Comparison of ENCODE assay signal across 18 cellular contexts in genomic region chr9:137006116-137007003, GRCh38. TPM values are rescaled to one million over a fixed set of nuclear protein-coding genes. Genes with fewer than 3 reads are reported as not detected.
A peak's percentile ranks its signal among the peaks of the same experiment; 100 is the strongest.
DNase-seq lines count a peak whose midpoint lies in the region; ATAC-seq lines count a peak whose summit lies in the region.
"Had no signal": no experiment of that assay in that cellular context is flagged by ENCODE, and none has a peak within 500 bp of the region (broad histone marks: within the 10 kb centered on the region; RNA-seq: fewer than 3 reads in every experiment).

No MANE protein-coding gene starts in this region.

- peak overlapping the region; percentile 36 for H3K27ac Mint-ChIP-seq in stimulated activated naive CD8-positive, alpha-beta T cell treated with anti-CD3 and anti-CD28 coated beads, Interleukin-15, Interleukin-2, amounts not matched to agents 100 ng/mL and 50 ng/mL, for 24 hours
- H3K27ac Mint-ChIP-seq: activated naive CD4-positive, alpha-beta T cell treated with anti-CD3 and anti-CD28 coated beads, Interleukin-2, amount 10 ng/mL, durations not matched to agents 7 days and 5 days; IgD-negative memory B cell; T-helper 2 cell treated with Interferon-gamma antibody and Interleukin-4, amounts not matched to agents 5 μg/mL and 100 μg/mL, for 36 hours had no signal

- H3K4me3 Mint-ChIP-seq in stimulated activated naive CD8-positive, alpha-beta T cell treated with anti-CD3 and anti-CD28 coated beads, Interleukin-15, Interleukin-2, amounts not matched to agents 100 ng/mL and 50 ng/mL, for 24 hours = no peak overlapping the region
- H3K4me3 Mint-ChIP-seq: activated naive CD4-positive, alpha-beta T cell treated with anti-CD3 and anti-CD28 coated beads, Interleukin-2, amount 10 ng/mL, durations not matched to agents 7 days and 5 days; IgD-negative memory B cell; T-helper 2 cell treated with Interferon-gamma antibody and Interleukin-4, amounts not matched to agents 5 μg/mL and 100 μg/mL, for 36 hours had no signal

- no peaks in the 10 kb centered on the region for H3K36me3 Mint-ChIP-seq in stimulated activated naive CD8-positive, alpha-beta T cell treated with anti-CD3 and anti-CD28 coated beads, Interleukin-15, Interleukin-2, amounts not matched to agents 100 ng/mL and 50 ng/mL, for 24 hours (ENCODE audit: low read depth)
- H3K36me3 Mint-ChIP-seq: IgD-negative memory B cell had no signal

- H3K9me3 Mint-ChIP-seq in stimulated activated naive CD8-positive, alpha-beta T cell treated with anti-CD3 and anti-CD28 coated beads, Interleukin-15, Interleukin-2, amounts not matched to agents 100 ng/mL and 50 ng/mL, for 24 hours = no peaks in the 10 kb centered on the region
- H3K9me3 Mint-ChIP-seq: activated naive CD4-positive, alpha-beta T cell treated with anti-CD3 and anti-CD28 coated beads, Interleukin-2, amount 10 ng/mL, durations not matched to agents 7 days and 5 days; T-helper 2 cell treated with Interferon-gamma antibody and Interleukin-4, amounts not matched to agents 5 μg/mL and 100 μg/mL, for 36 hours had no signal

- ATAC-seq in left lobe of liver (peak; percentile 10), GM18873 (IDR thresholded peaks at IDR 0.05; ENCODE audit: low FRiP score, unreplicated experiment) (no peak)

- peak; percentile 22 for DNase-seq in MV-4-11 (lab: John Stamatoyannopoulos, UW)
- DNase-seq in astrocyte of the hippocampus (ENCODE audit: low read depth, low spot score) = peak; percentile 49
- DNase-seq in left lobe of liver (ENCODE audit: low spot score) = no peak
- no peak for DNase-seq in DMS 273 (lab: John Stamatoyannopoulos, UW; ENCODE audit: unreplicated experiment)
- DNase-seq in COLO668 (lab: John Stamatoyannopoulos, UW; ENCODE audit: unreplicated experiment) = no peak
- DNase-seq: activated CD4-positive, CD25-positive, alpha-beta regulatory T cell treated with anti-CD3 and anti-CD28 coated beads, Interleukin-2, amount 50 U/mL, for 72 hours; activated naive CD4-positive, alpha-beta T cell treated with anti-CD3 and anti-CD28 coated beads, Interleukin-2, amount 10 ng/mL, durations not matched to agents 7 days and 5 days; effector CD8-positive, alpha-beta T cell; kidney; midbrain; OCI-M1 had no signal

- peaks cover 11% of the 10 kb centered on the region for H3K4me1 Mint-ChIP-seq in stimulated activated naive CD8-positive, alpha-beta T cell treated with anti-CD3 and anti-CD28 coated beads, Interleukin-15, Interleukin-2, amounts not matched to agents 100 ng/mL and 50 ng/mL, for 24 hours (ENCODE audit: low read depth)
- H3K4me1 Mint-ChIP-seq: activated naive CD4-positive, alpha-beta T cell treated with anti-CD3 and anti-CD28 coated beads, Interleukin-2, amount 10 ng/mL, durations not matched to agents 7 days and 5 days; IgD-negative memory B cell had no signal

- no peaks in the 10 kb centered on the region for H3K27me3 Mint-ChIP-seq in stimulated activated naive CD8-positive, alpha-beta T cell treated with anti-CD3 and anti-CD28 coated beads, Interleukin-15, Interleukin-2, amounts not matched to agents 100 ng/mL and 50 ng/mL, for 24 hours

RNA-seq across cellular contexts. Expression of gene CLIC3, which starts 10.0 kb away (rescaled TPM):
- total RNA-seq in left lobe of liver = not detected
- total RNA-seq: H1 had no signal

RNA-seq across cellular contexts. Expression of gene PAXX, which starts 14.1 kb away (rescaled TPM):
- 27.3 TPM for total RNA-seq in left lobe of liver

RNA-seq across cellular contexts. Expression of gene ABCA2, which starts 21.7 kb away (rescaled TPM):
- total RNA-seq in left lobe of liver = 61.2 TPM

RNA-seq across cellular contexts. Expression of gene LCNL1, which starts 23.6 kb away (rescaled TPM):
- not detected for total RNA-seq in left lobe of liver
- total RNA-seq: bronchial epithelial cell, H1 had no signal

RNA-seq across cellular contexts. Expression of gene FUT7, which starts 25.5 kb away (rescaled TPM):
- total RNA-seq in left lobe of liver = 0.08 TPM
- total RNA-seq: bronchial epithelial cell, fibroblast of lung, H1 had no signal

Comparison
In these comparisons a context has a peak if more than half of its experiments do, and no peak if none do; other contexts are left out.
1. DNase-seq: peak in MV-4-11 (single experiment) and astrocyte of the hippocampus (single experiment); none in left lobe of liver (single experiment), DMS 273 (single experiment) and COLO668 (single experiment).